8 cellular contexts compared by ENCODE assay signal in the genomic region with DNA sequence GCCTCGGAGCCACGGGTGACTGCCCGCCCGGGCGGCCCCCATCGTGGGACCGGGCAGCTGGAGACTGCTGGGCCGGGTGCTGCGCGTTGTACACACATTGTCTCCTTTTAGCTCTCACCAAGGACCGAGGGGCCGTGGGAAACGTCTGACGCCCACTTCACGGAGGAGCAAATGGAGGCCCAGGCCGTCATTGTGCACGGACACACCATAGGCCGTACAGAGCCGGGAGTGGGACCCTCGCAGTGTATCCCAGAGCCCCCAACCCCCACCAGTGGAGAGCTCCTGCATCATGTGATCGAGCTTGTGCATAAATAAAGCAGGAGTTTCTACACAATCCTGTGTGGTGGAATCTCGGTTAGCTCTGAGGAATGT. TPM values are rescaled to one million over a fixed set of nuclear protein-coding genes. Genes with fewer than 3 reads are reported as not detected.
DNase-seq lines count a peak whose midpoint lies in the region; ATAC-seq and TF ChIP-seq lines count a peak whose summit lies in the region.

No MANE protein-coding gene starts in this region.

- H4K20me1 ChIP-seq in SK-N-SH (ENCODE audit: insufficient read depth), result peaks cover 9% of the 10 kb centered on the region; the same call in 1 of the 2 replicates

- H3K9me2 ChIP-seq in SK-N-SH, result no peaks in the 10 kb centered on the region

- WGBS in SK-N-SH (ENCODE audit: low lambda C conversion rate), result 5% methylated on average over 11 of the region's 22 CpGs

- H3K27me3 Mint-ChIP-seq in nephron progenitor cell (ENCODE audit: low read depth, poor library complexity), result peaks cover 5% of the 10 kb centered on the region

- peaks cover 33% of the 10 kb centered on the region for H3K4me1 Mint-ChIP-seq in nephron progenitor cell

- no peaks in the 10 kb centered on the region for H3K9me3 Mint-ChIP-seq in nephron progenitor cell

- H3K4me3 Mint-ChIP-seq in nephron progenitor cell, result peak overlapping the region; percentile 88

- DNase-seq in AG04450 (ENCODE audit: low read depth, low spot score) (no peak), SK-N-SH (no peak), epithelial cell of proximal tubule (ENCODE audit: low read depth) (no peak), nephron progenitor cell (no peak), NCI-H2029 treated with DMSO at 0.1 percent for 48 hours (lab: John Stamatoyannopoulos, UW) (no peak), hippocampal formation (lab: John Stamatoyannopoulos, UW) (no peak), GM10266 (ENCODE audit: extremely low spot score) (no peak)

- peak; percentile 29 for ATAC-seq in GM19395 (IDR thresholded peaks at IDR 0.05; ENCODE audit: unreplicated experiment)

- H3K9ac ChIP-seq in SK-N-SH, result peak overlapping the region; percentile 77; the same call in 1 of the 2 replicates

- H3K27me3 ChIP-seq in AG04450 (ENCODE audit: control insufficient read depth, insufficient read depth, low read length) (no peaks in the 10 kb centered on the region), SK-N-SH (ENCODE audit: insufficient read depth) (no peaks in the 10 kb centered on the region)

- H3K27ac ChIP-seq in AG04450 (ENCODE audit: low read depth, low read length) (peak overlapping the region; percentile 39), SK-N-SH (ENCODE audit: low read depth in 2 of 2, low read length in 1 of 2) (peak overlapping the region; percentile 18 to 22; a peak in 1 of 4 replicates)

- H3K9me3 ChIP-seq in AG04450 (ENCODE audit: control insufficient read depth, insufficient read depth, low read length) (no peaks in the 10 kb centered on the region), SK-N-SH (no peaks in the 10 kb centered on the region)

- H3K79me2 ChIP-seq in SK-N-SH (ENCODE audit: insufficient read depth), result peaks cover 32% of the 10 kb centered on the region

- no peak for TF ChIP-seq EP300 in SK-N-SH (IDR thresholded peaks at IDR 0.05; ENCODE audit: borderline replicate concordance in 1 of 2, low read depth in 1 of 2, low read length in 1 of 2)

- peaks cover 23% of the 10 kb centered on the region for H3K36me3 Mint-ChIP-seq in nephron progenitor cell (ENCODE audit: low read depth)

- H3K36me3 ChIP-seq in SK-N-SH (replicated peaks in 1 of 2; ENCODE audit: control insufficient read depth in 1 of 2, insufficient read depth in 2 of 2, low read length in 1 of 2), result peaks cover 3 to 25% of the 10 kb centered on the region in 2 experiments

- peaks cover 3 to 8% of the 10 kb centered on the region in 2 experiments; a peak in 2 of 4 replicates for H3K4me1 ChIP-seq in SK-N-SH (ENCODE audit: control insufficient read depth in 1 of 2, insufficient read depth in 2 of 2, low read depth in 1 of 2, low read length in 1 of 2)

- H3F3A ChIP-seq in SK-N-SH (replicated peaks; ENCODE audit: insufficient read depth), result peaks cover 5% of the 10 kb centered on the region

- TF ChIP-seq RAD21 in SK-N-SH (IDR thresholded peaks at IDR 0.05; ENCODE audit: low read length), result no peak

- H3K4me3 ChIP-seq in AG04450 (ENCODE audit: low read depth, low read length), result peak overlapping the region; percentile 82
- peak overlapping the region; percentile 61 to 97 for H3K4me3 ChIP-seq in SK-N-SH (ENCODE audit: low read depth in 2 of 2, low read length in 1 of 2)
- H3K4me3 ChIP-seq in epithelial cell of proximal tubule (ENCODE audit: low read depth, low read length), result peak overlapping the region; percentile 88

- CTCF ChIA-PET in AG04450 (lab: Charles Lee), result interaction anchor here (1.0 to 1.2 kb wide), 2 partner anchors 8 to 26 kb away, joined by 3 to 4 read pairs; no protein-coding TSS in a partner anchor
- CTCF ChIA-PET in SK-N-SH (lab: Yijun Ruan, JAX), result no interaction called here

- H2AFZ ChIP-seq in SK-N-SH (ENCODE audit: low read depth), result peak overlapping the region; percentile 70; the same call in 1 of the 2 replicates

- H3K4me2 ChIP-seq in SK-N-SH, result peak overlapping the region; percentile 100

- no peak overlapping the region for H3K27ac Mint-ChIP-seq in nephron progenitor cell

- POLR2A ChIA-PET in AG04450 (lab: Yijun Ruan, JAX), result interaction anchor here (0.8 to 2.1 kb wide), 8 partner anchors 9 to 492 kb away, joined by 3 to 18 read pairs (median 6); partner anchors contain the start of gene TIAL1
- POLR2A ChIA-PET in SK-N-SH (lab: Yijun Ruan, JAX), result interaction anchor here (0.8 kb wide), 3 partner anchors 28 to 76 kb away, joined by 3 to 4 read pairs (median 3); no protein-coding TSS in a partner anchor

- TF ChIP-seq CTCF in AG04450 (IDR thresholded peaks at IDR 0.05; ENCODE audit: low read depth, low read length) (no peak), SK-N-SH (IDR thresholded peaks at IDR 0.05) (no peak), epithelial cell of proximal tubule (conservative IDR thresholded peaks at IDR 0.05; ENCODE audit: low read depth, low read length) (no peak), nephron progenitor cell (IDR thresholded peaks at IDR 0.05) (no peak), GM10266 (IDR thresholded peaks at IDR 0.05; ENCODE audit: control insufficient read depth, insufficient read depth, low read depth, missing control alignments) (no peak)

TF ChIP-seq in SK-N-SH, 30 proteins besides CTCF, POLR2A, EP300 and RAD21:
- TF ChIP-seq SIN3A (IDR thresholded peaks at IDR 0.05; ENCODE audit: borderline replicate concordance, low read depth, low read length), result no peak
- TF ChIP-seq RCOR1 (IDR thresholded peaks at IDR 0.05; ENCODE audit: low read length), result no peak
- no peak for TF ChIP-seq RXRA (IDR thresholded peaks at IDR 0.05; ENCODE audit: borderline replicate concordance, low read depth)
- TF ChIP-seq, protein P1, sequence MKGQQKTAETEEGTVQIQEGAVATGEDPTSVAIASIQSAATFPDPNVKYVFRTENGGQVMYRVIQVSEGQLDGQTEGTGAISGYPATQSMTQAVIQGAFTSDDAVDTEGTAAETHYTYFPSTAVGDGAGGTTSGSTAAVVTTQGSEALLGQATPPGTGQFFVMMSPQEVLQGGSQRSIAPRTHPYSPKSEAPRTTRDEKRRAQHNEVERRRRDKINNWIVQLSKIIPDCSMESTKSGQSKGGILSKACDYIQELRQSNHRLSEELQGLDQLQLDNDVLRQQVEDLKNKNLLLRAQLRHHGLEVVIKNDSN (IDR thresholded peaks at IDR 0.05; ENCODE audit: borderline replicate concordance, low read depth), result peak; percentile 76
- no peak for TF ChIP-seq FOXM1 (IDR thresholded peaks at IDR 0.05; ENCODE audit: low read depth)

RNA-seq across cellular contexts. Expression of gene DENND10, which starts 0.7 kb away (rescaled TPM):
- polyA plus RNA-seq in AG04450 (2011; rRNA removed), result 82.6 and 107 TPM in 2 replicates
- polyA minus RNA-seq in AG04450 (2011; rRNA and poly(A)+ RNA removed), result 51.8 and 70.8 TPM in 2 replicates
- 48.4 and 54.7 TPM in 2 replicates for polyA plus RNA-seq in SK-N-SH (2012; rRNA removed)
- polyA plus RNA-seq in SK-N-SH (2012; cell fraction: cytosol; rRNA removed), result 63.8 and 67.7 TPM in 2 replicates
- polyA plus RNA-seq in SK-N-SH (2012; cell fraction: nucleus; rRNA removed), result 31.9 and 46.3 TPM in 2 replicates
- total RNA-seq in epithelial cell of proximal tubule, result 41.5 and 41.8 TPM in 2 replicates

RNA-seq across cellular contexts. Expression of gene EIF3A, which starts 24.0 kb away (rescaled TPM):
- polyA plus RNA-seq in AG04450 (2011; rRNA removed), result 55.7 and 80.8 TPM in 2 replicates
- 70.4 and 92.9 TPM in 2 replicates for polyA minus RNA-seq in AG04450 (2011; rRNA and poly(A)+ RNA removed)
- polyA plus RNA-seq in SK-N-SH (2012; rRNA removed), result 24.5 and 25.8 TPM in 2 replicates
- polyA plus RNA-seq in SK-N-SH (2012; cell fraction: cytosol; rRNA removed), result 39.0 and 50.0 TPM in 2 replicates
- 25.6 and 33.6 TPM in 2 replicates for polyA plus RNA-seq in SK-N-SH (2012; cell fraction: nucleus; rRNA removed)
- total RNA-seq in epithelial cell of proximal tubule, result 94.3 and 102 TPM in 2 replicates
